In the genomic region with DNA sequence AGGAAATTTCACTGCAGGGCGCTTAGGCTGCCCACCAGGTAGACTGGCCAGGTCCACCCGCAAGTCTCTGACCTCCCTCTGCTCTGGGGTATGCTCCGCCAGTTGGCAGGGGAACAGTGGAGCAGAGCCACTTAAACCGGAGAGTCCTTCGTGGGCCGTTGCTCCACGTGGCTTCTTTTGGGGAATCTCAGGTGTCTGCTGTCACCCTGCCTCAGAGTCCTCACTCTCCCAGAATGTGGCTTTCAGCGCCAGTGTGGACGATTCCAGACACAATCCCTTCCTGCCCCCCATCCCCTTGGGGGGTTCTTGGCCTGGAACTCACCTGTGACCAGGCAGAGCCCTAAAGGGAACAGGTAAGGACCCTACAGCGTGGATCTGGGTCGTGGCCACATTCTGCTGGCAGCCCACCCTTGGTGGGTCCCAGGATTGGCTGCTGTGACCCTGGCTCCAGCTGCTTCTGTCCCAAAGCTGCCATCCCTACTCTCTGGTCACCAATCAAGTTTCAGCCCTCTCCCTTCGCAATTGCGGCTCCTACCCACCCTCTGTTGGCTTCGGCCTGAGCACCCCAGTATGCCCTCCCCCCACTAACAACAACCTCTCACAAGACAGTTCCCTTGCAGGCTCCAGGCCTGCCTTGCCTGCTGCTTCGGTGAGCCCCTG, we compare ENCODE assay signal across 18 cellular contexts. TPM values are rescaled to one million over a fixed set of nuclear protein-coding genes. Genes with fewer than 3 reads are reported as not detected.
"Had no signal": no experiment of that assay in that cellular context is flagged by ENCODE, and none has a peak within 500 bp of the region (broad histone marks: within the 10 kb centered on the region; RNA-seq: fewer than 3 reads in every experiment).

No MANE protein-coding gene starts in this region.

- ATAC-seq: activated T-cell treated with anti-CD3 and anti-CD28 coated beads, Interleukin-2, amount 50 U/mL, for 4 hours had no signal

- H3K4me3 ChIP-seq: Peyer's patch had no signal

- H3K9me3 ChIP-seq: Peyer's patch had no signal

- H3K4me1 ChIP-seq: Peyer's patch had no signal

- H3K27me3 ChIP-seq: Peyer's patch had no signal

- H3K36me3 ChIP-seq: Peyer's patch had no signal

- H3K27ac ChIP-seq: Peyer's patch had no signal

- DNase-seq: activated CD4-positive, alpha-beta memory T cell treated with anti-CD3 and anti-CD28 coated beads for 36 hours; activated CD4-positive, alpha-beta T cell treated with anti-CD3 and anti-CD28 coated beads, Interleukin-2, amount 10 ng/mL, durations not matched to agents 7 days and 5 days; activated CD4-positive, CD25-positive, alpha-beta regulatory T cell; activated effector memory CD4-positive, alpha-beta T cell treated with anti-CD3 and anti-CD28 coated beads, Interleukin-2, amount 50 U/mL, for 16 hours; activated naive CD4-positive, alpha-beta T cell treated with Interleukin-2 at 50 U/mL for 16 hours; activated T-cell treated with anti-CD3 and anti-CD28 coated beads, Interleukin-2, amount 50 U/mL, for 4 hours; KG1; NCI-H1048; NCI-H1930; NCI-H2171; NCI-H510A; Peyer's patch; T-helper 9 cell had no signal

RNA-seq across cellular contexts. Expression of gene DHRS7C, which starts 22.2 kb away (rescaled TPM):
- total RNA-seq: activated CD4-positive, alpha-beta memory T cell treated with anti-CD3 and anti-CD28 coated beads for 36 hours; activated CD4-positive, alpha-beta T cell treated with anti-CD3 and anti-CD28 coated beads, Interleukin-2, amount 10 ng/mL, durations not matched to agents 7 days and 5 days; activated naive CD4-positive, alpha-beta T cell treated with anti-CD3 and anti-CD28 coated beads, Interleukin-2, amount 50 U/mL, for 72 hours; activated T-cell treated with anti-CD3 and anti-CD28 coated beads, Interleukin-2, amount 50 U/mL, for 4 hours; astrocyte; LHCN-M2; M059J; Peyer's patch; SK-MEL-5 had no signal

RNA-seq across cellular contexts. Expression of gene GSG1L2, which starts 52.7 kb away (rescaled TPM):
- total RNA-seq: activated CD4-positive, alpha-beta memory T cell treated with anti-CD3 and anti-CD28 coated beads for 36 hours; activated CD4-positive, alpha-beta T cell treated with anti-CD3 and anti-CD28 coated beads, Interleukin-2, amount 10 ng/mL, durations not matched to agents 7 days and 5 days; activated naive CD4-positive, alpha-beta T cell treated with anti-CD3 and anti-CD28 coated beads, Interleukin-2, amount 50 U/mL, for 72 hours; activated T-cell treated with anti-CD3 and anti-CD28 coated beads, Interleukin-2, amount 50 U/mL, for 4 hours; astrocyte; LHCN-M2; M059J; Peyer's patch; SK-MEL-5 had no signal

RNA-seq across cellular contexts. Expression of gene GLP2R, which starts 56.6 kb away (rescaled TPM):
- total RNA-seq: activated CD4-positive, alpha-beta memory T cell treated with anti-CD3 and anti-CD28 coated beads for 36 hours; activated CD4-positive, alpha-beta T cell treated with anti-CD3 and anti-CD28 coated beads, Interleukin-2, amount 10 ng/mL, durations not matched to agents 7 days and 5 days; activated naive CD4-positive, alpha-beta T cell treated with anti-CD3 and anti-CD28 coated beads, Interleukin-2, amount 50 U/mL, for 72 hours; activated T-cell treated with anti-CD3 and anti-CD28 coated beads, Interleukin-2, amount 50 U/mL, for 4 hours; LHCN-M2; SK-MEL-5 had no signal
